In genomic region chr18:32530947-32531651, GRCh38 we compare ENCODE assay signal across 1 cellular context.
TF ChIP-seq lines count a peak whose summit lies in the region.

No MANE protein-coding gene starts in this region.

TF ChIP-seq in GM12878, 131 proteins besides CTCF, POLR2A, EP300 and RAD21 (continued from another document):
- TF ChIP-seq ZNF687 (IDR thresholded peaks at IDR 0.05) (no peak), RUNX3 (IDR thresholded peaks at IDR 0.05; ENCODE audit: low read length) (peak; percentile 39), SMAD5 (IDR thresholded peaks at IDR 0.05; ENCODE audit: low read depth) (no peak), SIN3A (IDR thresholded peaks at IDR 0.05; ENCODE audit: low read depth, low read length) (no peak), RAD51 (IDR thresholded peaks at IDR 0.05) (0 out of 2 replicates have a peak, but pooled peaks have one; percentile 24), NFXL1 (IDR thresholded peaks at IDR 0.05; ENCODE audit: borderline replicate concordance) (no peak), SMC3 (IDR thresholded peaks at IDR 0.05; ENCODE audit: borderline replicate concordance, low read length) (no peak), MYB (IDR thresholded peaks at IDR 0.05; ENCODE audit: borderline replicate concordance, low read depth, low read length) (no peak), DPF2 (IDR thresholded peaks at IDR 0.05) (no peak), CREB1 (IDR thresholded peaks at IDR 0.05; ENCODE audit: low read depth) (peak; percentile 41; the same call in 1 of the 2 replicates), ATF3 (IDR thresholded peaks at IDR 0.05; ENCODE audit: borderline replicate concordance, extremely low read depth, low read depth, low read length) (no peak), PRDM15 (CRISPR knock-in tag; IDR thresholded peaks at IDR 0.05) (no peak), BCL11A (IDR thresholded peaks at IDR 0.05; ENCODE audit: low read depth, low read length) (no peak), BHLHE40 (IDR thresholded peaks at IDR 0.05; ENCODE audit: borderline replicate concordance in 1 of 2, low read depth in 2 of 2, low read length in 1 of 2) (0 out of 4 replicates have a peak, but pooled peaks have one; percentile 19 to 26), PBX3 (IDR thresholded peaks at IDR 0.05; ENCODE audit: insufficient replicate concordance, low read depth, low read length) (peak; percentile 51), JUNB (IDR thresholded peaks at IDR 0.05) (0 out of 2 replicates have a peak, but pooled peaks have one; percentile 16), PKNOX1 (IDR thresholded peaks at IDR 0.05) (0 out of 2 replicates have a peak, but pooled peaks have one; percentile 20), TCF3 (IDR thresholded peaks at IDR 0.05; ENCODE audit: borderline replicate concordance, insufficient read depth, low read depth, low read length) (no peak), EGR1 (IDR thresholded peaks at IDR 0.05; ENCODE audit: borderline replicate concordance in 1 of 2, low read depth in 2 of 2, low read length in 2 of 2) (no peak), RELB (IDR thresholded peaks at IDR 0.05; ENCODE audit: low read depth) (no peak), HCFC1 (IDR thresholded peaks at IDR 0.05; ENCODE audit: low read length) (no peak), SUZ12 (IDR thresholded peaks at IDR 0.05; ENCODE audit: unreplicated experiment) (no peak)
- TF ChIP-seq, protein P1, sequence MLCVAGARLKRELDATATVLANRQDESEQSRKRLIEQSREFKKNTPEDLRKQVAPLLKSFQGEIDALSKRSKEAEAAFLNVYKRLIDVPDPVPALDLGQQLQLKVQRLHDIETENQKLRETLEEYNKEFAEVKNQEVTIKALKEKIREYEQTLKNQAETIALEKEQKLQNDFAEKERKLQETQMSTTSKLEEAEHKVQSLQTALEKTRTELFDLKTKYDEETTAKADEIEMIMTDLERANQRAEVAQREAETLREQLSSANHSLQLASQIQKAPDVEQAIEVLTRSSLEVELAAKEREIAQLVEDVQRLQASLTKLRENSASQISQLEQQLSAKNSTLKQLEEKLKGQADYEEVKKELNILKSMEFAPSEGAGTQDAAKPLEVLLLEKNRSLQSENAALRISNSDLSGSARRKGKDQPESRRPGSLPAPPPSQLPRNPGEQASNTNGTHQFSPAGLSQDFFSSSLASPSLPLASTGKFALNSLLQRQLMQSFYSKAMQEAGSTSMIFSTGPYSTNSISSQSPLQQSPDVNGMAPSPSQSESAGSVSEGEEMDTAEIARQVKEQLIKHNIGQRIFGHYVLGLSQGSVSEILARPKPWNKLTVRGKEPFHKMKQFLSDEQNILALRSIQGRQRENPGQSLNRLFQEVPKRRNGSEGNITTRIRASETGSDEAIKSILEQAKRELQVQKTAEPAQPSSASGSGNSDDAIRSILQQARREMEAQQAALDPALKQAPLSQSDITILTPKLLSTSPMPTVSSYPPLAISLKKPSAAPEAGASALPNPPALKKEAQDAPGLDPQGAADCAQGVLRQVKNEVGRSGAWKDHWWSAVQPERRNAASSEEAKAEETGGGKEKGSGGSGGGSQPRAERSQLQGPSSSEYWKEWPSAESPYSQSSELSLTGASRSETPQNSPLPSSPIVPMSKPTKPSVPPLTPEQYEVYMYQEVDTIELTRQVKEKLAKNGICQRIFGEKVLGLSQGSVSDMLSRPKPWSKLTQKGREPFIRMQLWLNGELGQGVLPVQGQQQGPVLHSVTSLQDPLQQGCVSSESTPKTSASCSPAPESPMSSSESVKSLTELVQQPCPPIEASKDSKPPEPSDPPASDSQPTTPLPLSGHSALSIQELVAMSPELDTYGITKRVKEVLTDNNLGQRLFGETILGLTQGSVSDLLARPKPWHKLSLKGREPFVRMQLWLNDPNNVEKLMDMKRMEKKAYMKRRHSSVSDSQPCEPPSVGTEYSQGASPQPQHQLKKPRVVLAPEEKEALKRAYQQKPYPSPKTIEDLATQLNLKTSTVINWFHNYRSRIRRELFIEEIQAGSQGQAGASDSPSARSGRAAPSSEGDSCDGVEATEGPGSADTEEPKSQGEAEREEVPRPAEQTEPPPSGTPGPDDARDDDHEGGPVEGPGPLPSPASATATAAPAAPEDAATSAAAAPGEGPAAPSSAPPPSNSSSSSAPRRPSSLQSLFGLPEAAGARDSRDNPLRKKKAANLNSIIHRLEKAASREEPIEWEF (IDR thresholded peaks at IDR 0.05; ENCODE audit: insufficient replicate concordance, low read depth, low read length), result no peak
